In the genomic region with DNA sequence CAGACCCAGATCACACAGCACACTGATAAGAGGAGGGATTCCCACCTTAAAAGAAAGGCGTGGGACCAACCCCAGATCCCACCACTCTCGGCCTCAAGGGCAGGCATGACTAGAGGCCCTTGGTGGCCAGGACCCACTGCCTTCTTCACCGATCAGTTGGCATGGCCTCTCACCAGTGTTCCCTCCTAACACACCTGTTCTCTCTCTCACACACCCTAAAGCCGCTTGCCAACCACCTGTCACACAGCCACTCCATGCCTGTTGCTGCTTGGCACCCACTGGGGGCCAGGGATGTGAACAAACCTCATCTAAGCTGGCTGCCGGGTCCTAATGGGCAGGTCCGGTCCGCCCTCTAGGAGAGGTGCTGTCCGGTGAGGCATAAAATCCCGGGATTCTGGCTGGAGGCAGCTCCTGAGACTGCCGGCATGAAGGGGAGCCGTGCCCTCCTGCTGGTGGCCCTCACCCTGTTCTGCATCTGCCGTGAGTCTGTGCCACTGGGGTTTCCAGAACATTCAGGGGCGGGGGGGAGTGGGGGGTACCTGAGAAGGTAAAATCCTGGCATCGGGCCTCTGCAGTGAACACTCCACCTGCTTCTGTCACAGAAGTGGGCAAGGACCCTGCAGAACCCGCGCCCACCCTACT, we compare ENCODE assay signal across 10 cellular contexts. TPM values are rescaled to one million over a fixed set of nuclear protein-coding genes. Genes with fewer than 3 reads are reported as not detected.
"Had no signal": no experiment of that assay in that cellular context is flagged by ENCODE, and none has a peak within 500 bp of the region (broad histone marks: within the 10 kb centered on the region; RNA-seq: fewer than 3 reads in every experiment).

A gene (plus strand): TSS at position 404 of the 642 bp plus-strand sequence. CDS start 22 bp downstream, at position 426.

RNA-seq across cellular contexts. Expression of the gene that starts here (rescaled TPM):
- total RNA-seq: activated B cell treated with CpG ODN at 0.5 μM for 24 hours; activated CD8-positive, alpha-beta T cell treated with anti-CD3 and anti-CD28 coated beads for 36 hours; astrocyte; cardiac muscle cell; IMR-90; Peyer's patch; Right ventricle myocardium superior; SJCRH30; T-helper 1 cell treated with Interleukin-12 subunit alpha and Interleukin-12 subunit beta and Interleukin-4 antibody, amounts not matched to agents 30 ng/mL and 1 ng/mL, for 36 hours had no signal
- polyA plus RNA-seq: cardiac muscle cell, IMR-90, SK-N-SH had no signal
